ENCODE assay signal across 11 cellular contexts in the genomic region with DNA sequence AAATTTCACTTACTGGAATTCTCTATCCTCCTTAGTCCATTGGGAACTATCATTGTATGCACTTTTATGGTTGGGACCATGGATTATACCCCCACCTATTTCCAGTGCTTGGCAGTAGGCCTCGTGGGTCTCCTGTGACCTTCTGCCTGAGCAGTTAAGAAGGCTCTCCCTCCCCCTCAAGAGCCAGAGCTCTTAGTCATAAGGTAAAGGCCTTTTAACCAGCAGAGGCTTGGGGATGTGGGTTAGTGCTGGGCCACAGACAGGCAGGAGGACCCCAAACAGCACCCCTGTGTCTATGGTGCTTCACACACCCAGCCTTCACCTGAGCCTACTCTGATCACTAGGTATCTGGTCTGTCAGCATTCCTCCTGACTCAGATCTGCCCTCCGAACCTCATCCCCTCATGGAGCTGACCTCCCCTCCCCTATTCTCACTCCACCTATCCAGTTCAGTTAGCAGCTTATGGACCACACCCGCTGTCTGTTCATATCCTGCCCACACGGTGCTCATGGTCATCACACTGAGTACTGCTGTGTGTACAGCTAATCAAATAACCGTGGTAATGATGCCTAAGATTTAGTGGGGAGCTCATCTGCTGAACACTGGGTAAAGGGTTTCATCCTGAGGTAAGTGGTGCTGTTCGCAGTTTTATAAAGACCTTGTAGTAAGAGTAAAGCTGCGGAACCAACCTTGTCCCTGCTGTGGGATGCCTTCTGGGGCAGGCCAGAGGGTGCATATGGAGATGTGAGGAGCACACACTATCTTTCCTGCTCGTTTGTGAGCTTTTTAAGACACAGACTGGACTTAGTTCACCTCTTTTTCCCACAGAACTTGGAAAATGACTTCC. TPM values are rescaled to one million over a fixed set of nuclear protein-coding genes. Genes with fewer than 3 reads are reported as not detected.
DNase-seq lines count a peak whose midpoint lies in the region; ATAC-seq and TF ChIP-seq lines count a peak whose summit lies in the region.
"Had no signal": no experiment of that assay in that cellular context is flagged by ENCODE, and none has a peak within 500 bp of the region (broad histone marks: within the 10 kb centered on the region; RNA-seq: fewer than 3 reads in every experiment).

No MANE protein-coding gene starts in this region.

- ATAC-seq in left colon (peak; percentile 47), GM21367 (IDR thresholded peaks at IDR 0.05; ENCODE audit: unreplicated experiment) (no peak)

- H3K36me3 Mint-ChIP-seq in CD14-positive monocyte, result peaks cover 85 to 90% of the 10 kb centered on the region in 2 donors

- TF ChIP-seq POLR2A in adrenal gland (IDR thresholded peaks at IDR 0.05), result no peak

- no peaks in the 10 kb centered on the region for H3K9me3 Mint-ChIP-seq in CD14-positive monocyte
- H3K9me3 Mint-ChIP-seq: nephron had no signal

- CTCF ChIA-PET in HEK293 (lab: Yijun Ruan, JAX), result interaction anchor here (0.6 to 3.4 kb wide), 17 partner anchors 9 to 1235 kb away, joined by 3 to 27 read pairs (median 4); no protein-coding TSS in a partner anchor

- 63 to 70% (median 66%) methylated on average over 8 of the region's 8 CpGs for WGBS in adrenal gland, 4 donors

- no peaks in the 10 kb centered on the region for H3K9me3 ChIP-seq in HEK293 (ENCODE audit: control insufficient read depth, insufficient read depth, low read depth, low read length)
- H3K9me3 ChIP-seq in adrenal gland (replicated peaks in 1 of 3), result no peaks in the 10 kb centered on the region
- H3K9me3 ChIP-seq: tibial artery had no signal

- TF ChIP-seq CTCF in CD14-positive monocyte (IDR thresholded peaks at IDR 0.05) (no peak), HEK293 (tag by site-specific recombination; IDR thresholded peaks at IDR 0.05) (no peak), adrenal gland (IDR thresholded peaks at IDR 0.05) (no peak)

- DNase-seq in CD14-positive monocyte (ENCODE audit: low spot score), result no peak
- DNase-seq in adrenal gland, result peak in 1 of 7 donors; percentile 49
- DNase-seq in left colon, result no peak
- no peak for DNase-seq in NAMALWA (ENCODE audit: low spot score)
- no peak for DNase-seq in cerebellum (ENCODE audit: low spot score)
- DNase-seq in hypothalamus (lab: John Stamatoyannopoulos, UW), result no peak
- DNase-seq: cortex of kidney had no signal

- H3K4me3 Mint-ChIP-seq in CD14-positive monocyte, result no peak overlapping the region
- H3K4me3 Mint-ChIP-seq: nephron had no signal

- H3K4me1 Mint-ChIP-seq in CD14-positive monocyte, result peaks cover 3% of the 10 kb centered on the region
- H3K4me1 Mint-ChIP-seq: nephron had no signal

- H3K4me1 ChIP-seq in HEK293 (ENCODE audit: control insufficient read depth, insufficient read depth, low read length) (no peaks in the 10 kb centered on the region), adrenal gland (replicated peaks in 1 of 2) (peaks cover 3 to 13% of the 10 kb centered on the region in 2 donors)

- peaks cover 0 to 3% (median 1%) of the 10 kb centered on the region in 3 donors for H3K27me3 Mint-ChIP-seq in CD14-positive monocyte (ENCODE audit: low read depth in 3 of 3)

- no peak overlapping the region for H3K27ac ChIP-seq in HEK293 (ENCODE audit: extremely low read depth, low read depth, low read length)
- peak overlapping the region in 3 of 5 donors; percentile 37 to 55 (median 47) for H3K27ac ChIP-seq in adrenal gland
- H3K27ac ChIP-seq: tibial artery had no signal

- peaks cover 0 to 67% of the 10 kb centered on the region in 2 experiments; a peak in 2 of 3 replicates for H3K36me3 ChIP-seq in HEK293 (ENCODE audit: control insufficient read depth in 2 of 2, insufficient read depth in 1 of 2, low read length in 2 of 2)
- H3K36me3 ChIP-seq in adrenal gland (replicated peaks in 1 of 2), result peaks cover 0 to 52% of the 10 kb centered on the region in 2 donors

- H3K27ac Mint-ChIP-seq in CD14-positive monocyte, result peak overlapping the region in 5 of 7 donors; percentile 2 to 85 (median 66)
- H3K27ac Mint-ChIP-seq: nephron had no signal

- H3K4me3 ChIP-seq in HEK293 (ENCODE audit: low read depth, low read length) (no peak overlapping the region), adrenal gland (no peak overlapping the region)
- H3K4me3 ChIP-seq: tibial artery had no signal

- POLR2A ChIA-PET in HEK293 (lab: Yijun Ruan, JAX), result no interaction called here

- H3K27me3 ChIP-seq in adrenal gland, result no peaks in the 10 kb centered on the region
- H3K27me3 ChIP-seq: tibial artery had no signal

- intact Hi-C loops in CD14-positive monocyte (cut with micrococcal nuclease), result loop anchor here (5.0 to 10.0 kb wide), 2 partner anchors 41 to 619 kb away; a partner anchor contains a TSS
- intact Hi-C loops in adrenal gland (cut with DNase I), result loop anchor here (10.0 kb wide), 3 partner anchors 59 to 319 kb away; no protein-coding TSS in a partner anchor
- intact Hi-C loops in left colon (cut with DNase I, micrococcal nuclease), result no loop called here

TF ChIP-seq in HEK293, 187 proteins besides CTCF, POLR2A, EP300 and RAD21:
- no peak for TF ChIP-seq ZNF302 (tag by site-specific recombination; IDR thresholded peaks at IDR 0.05; ENCODE audit: low read depth)
- TF ChIP-seq, protein P1, sequence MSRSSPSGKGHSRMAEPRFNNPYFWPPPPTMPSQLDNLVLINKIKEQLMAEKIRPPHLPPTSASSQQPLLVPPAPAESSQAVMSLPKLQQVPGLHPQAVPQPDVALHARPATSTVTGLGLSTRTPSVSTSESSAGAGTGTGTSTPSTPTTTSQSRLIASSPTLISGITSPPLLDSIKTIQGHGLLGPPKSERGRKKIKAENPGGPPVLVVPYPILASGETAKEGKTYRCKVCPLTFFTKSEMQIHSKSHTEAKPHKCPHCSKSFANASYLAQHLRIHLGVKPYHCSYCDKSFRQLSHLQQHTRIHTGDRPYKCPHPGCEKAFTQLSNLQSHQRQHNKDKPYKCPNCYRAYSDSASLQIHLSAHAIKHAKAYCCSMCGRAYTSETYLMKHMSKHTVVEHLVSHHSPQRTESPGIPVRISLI (tag by site-specific recombination; IDR thresholded peaks at IDR 0.05), result 0 out of 2 replicates have a peak, but pooled peaks have one; percentile 27

RNA-seq across cellular contexts. Expression of a gene that starts 40.9 kb away (rescaled TPM):
- 10 to 100 TPM; 45.3 to 63.3 TPM for polyA plus RNA-seq in CD14-positive monocyte
- 10 to 100 TPM; 10.6 to 62.1 (median 32.5) TPM for total RNA-seq in adrenal gland
- 10 to 100 TPM; 14.3 to 42.5 (median 20.9) TPM for polyA plus RNA-seq in adrenal gland
- 10 to 100 TPM; 17.7 to 26.9 TPM for total RNA-seq in left colon
- total RNA-seq in cerebellum, result 25.8 TPM

RNA-seq across cellular contexts. Expression of a gene that starts 41.1 kb away (rescaled TPM):
- polyA plus RNA-seq in CD14-positive monocyte, result 1 to 10 TPM; 3.8 to 5.1 TPM
- total RNA-seq in adrenal gland, result 1 to 10 TPM; 1.1 to 9.8 (median 5.5) TPM
- polyA plus RNA-seq in adrenal gland, result 10 to 100 TPM in 1 of 3 donors, 1 to 10 TPM in 2; 3.1 to 12.8 (median 4.2) TPM
- total RNA-seq in left colon, result 1 to 10 TPM; 5.8 to 6.1 TPM
- total RNA-seq in cerebellum, result 5.2 TPM

RNA-seq across cellular contexts. Expression of a gene that starts 57.2 kb away (rescaled TPM):
- polyA plus RNA-seq in CD14-positive monocyte (1 to 10 TPM; 1.2 to 1.3 TPM), adrenal gland (10 to 100 TPM in 2 of 3 donors, 1 to 10 TPM in 1; 8.4 to 70.0 (median 26.7) TPM)
- total RNA-seq in adrenal gland (10 to 100 TPM; 20.8 to 69.6 (median 38.1) TPM), left colon (10 to 100 TPM; 35.9 to 43.4 TPM), cerebellum (12.8 TPM)

Comparison
In these comparisons a context has a peak if more than half of its experiments do, and no peak if none do; other contexts are left out.
1. intact Hi-C loops: an anchor here in CD14-positive monocyte (5.0 to 10.0 kb wide) and adrenal gland (10.0 kb wide); none called in left colon.